Comparison of ENCODE assay signal across 24 cellular contexts in the genomic region with DNA sequence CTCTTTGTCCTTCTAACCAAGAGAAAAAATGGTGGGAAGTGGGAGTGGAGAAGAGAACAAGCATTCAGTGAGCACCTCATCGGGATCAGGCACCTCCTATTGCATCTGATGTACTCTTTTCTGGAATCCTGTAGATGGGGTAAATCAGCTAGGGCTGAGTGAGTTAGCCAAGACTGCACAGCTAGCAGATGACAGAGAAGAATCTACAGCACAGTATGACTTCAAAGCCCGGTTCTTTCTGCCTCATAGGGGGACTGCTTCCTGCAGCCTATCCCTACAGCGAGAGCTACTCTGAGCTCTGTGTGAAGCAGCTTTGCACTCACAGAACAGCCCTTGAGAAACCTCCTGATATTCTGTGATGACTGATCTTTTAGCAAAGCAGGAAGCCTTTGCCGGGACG.
DNase-seq lines count a peak whose midpoint lies in the region; ATAC-seq and TF ChIP-seq lines count a peak whose summit lies in the region.
"Had no signal": no experiment of that assay in that cellular context is flagged by ENCODE, and none has a peak within 500 bp of the region (broad histone marks: within the 10 kb centered on the region; RNA-seq: fewer than 3 reads in every experiment).

No MANE protein-coding gene starts in this region.

- no peak overlapping the region for H3K9ac ChIP-seq in SK-N-SH
- no peak overlapping the region for H3K9ac ChIP-seq in neural progenitor cell

- H3K4me2 ChIP-seq in GM23338 (no peak overlapping the region), SK-N-SH (no peak overlapping the region), neural progenitor cell (no peak overlapping the region)
- H3K4me2 ChIP-seq: A549 had no signal

- H2AFZ ChIP-seq in GM23338 (no peak overlapping the region), SK-N-SH (ENCODE audit: low read depth) (no peak overlapping the region), neural progenitor cell (replicated peaks) (peak overlapping the region; percentile 46)

- H3K27me3 ChIP-seq in GM23338 (ENCODE audit: insufficient read depth) (no peaks in the 10 kb centered on the region), SK-N-SH (ENCODE audit: insufficient read depth) (no peaks in the 10 kb centered on the region), neural progenitor cell (no peaks in the 10 kb centered on the region), ovary (no peaks in the 10 kb centered on the region)

- no peak for TF ChIP-seq EP300 in SK-N-SH (IDR thresholded peaks at IDR 0.05; ENCODE audit: borderline replicate concordance in 1 of 2, low read depth in 1 of 2, low read length in 1 of 2)
- no peak for TF ChIP-seq EP300 in ovary (IDR thresholded peaks at IDR 0.05)

- ATAC-seq in GM23338 = peak; percentile 69
- no peak for ATAC-seq in HG03439 (IDR thresholded peaks at IDR 0.05; ENCODE audit: unreplicated experiment)
- no peak for ATAC-seq in GM21515 (IDR thresholded peaks at IDR 0.05; ENCODE audit: unreplicated experiment)
- ATAC-seq: A549; CD8-positive, alpha-beta T cell; K562 had no signal

- H3K9me3 ChIP-seq in SK-N-SH (no peaks in the 10 kb centered on the region), neural progenitor cell (ENCODE audit: low read depth) (no peaks in the 10 kb centered on the region), ovary (no peaks in the 10 kb centered on the region)
- H3K9me3 ChIP-seq: A549, Caco-2, HAP-1 had no signal

- H4K20me1 ChIP-seq in GM23338 (replicated peaks; ENCODE audit: insufficient read depth) (no peaks in the 10 kb centered on the region), SK-N-SH (ENCODE audit: insufficient read depth) (no peaks in the 10 kb centered on the region), neural progenitor cell (ENCODE audit: low read depth) (no peaks in the 10 kb centered on the region)

- no peaks in the 10 kb centered on the region for H3K27me3 Mint-ChIP-seq in GM23338 (ENCODE audit: insufficient read depth, low read depth, poor library complexity)
- H3K27me3 Mint-ChIP-seq in neural progenitor cell (ENCODE audit: insufficient read depth, low read depth) = peaks cover 2% of the 10 kb centered on the region

- no peak overlapping the region for H3K27ac Mint-ChIP-seq in GM23338
- no peak overlapping the region for H3K27ac Mint-ChIP-seq in neural progenitor cell
- H3K27ac Mint-ChIP-seq: CD8-positive, alpha-beta T cell had no signal

- intact Hi-C loops in head of caudate nucleus (cut with DNase I) (no loop called here), ovary (cut with DNase I) (no loop called here)

- TF ChIP-seq CTCF in GM23338 (conservative IDR thresholded peaks at IDR 0.05; ENCODE audit: low read depth in 2 of 2) = no peak
- TF ChIP-seq CTCF in SK-N-SH (IDR thresholded peaks at IDR 0.05) = no peak
- no peak for TF ChIP-seq CTCF in neural progenitor cell (IDR thresholded peaks at IDR 0.05)
- TF ChIP-seq CTCF in ovary (IDR thresholded peaks at IDR 0.05) = no peak

- TF ChIP-seq POLR2A in ovary (IDR thresholded peaks at IDR 0.05) = no peak

- no peaks in the 10 kb centered on the region for H3F3A ChIP-seq in GM23338 (replicated peaks; ENCODE audit: low read depth)
- H3F3A ChIP-seq in SK-N-SH (replicated peaks; ENCODE audit: insufficient read depth) = no peaks in the 10 kb centered on the region
- H3F3A ChIP-seq in neural progenitor cell (ENCODE audit: low read depth) = no peaks in the 10 kb centered on the region

- H3K36me3 ChIP-seq in GM23338 (ENCODE audit: insufficient read depth) (no peaks in the 10 kb centered on the region), SK-N-SH (replicated peaks in 1 of 2; ENCODE audit: control insufficient read depth in 1 of 2, insufficient read depth in 2 of 2, low read length in 1 of 2) (no peaks in the 10 kb centered on the region), neural progenitor cell (no peaks in the 10 kb centered on the region), ovary (no peaks in the 10 kb centered on the region)
- H3K36me3 ChIP-seq: HAP-1 had no signal

- H3K79me2 ChIP-seq in GM23338 (replicated peaks; ENCODE audit: insufficient read depth) (no peaks in the 10 kb centered on the region), SK-N-SH (ENCODE audit: insufficient read depth) (no peaks in the 10 kb centered on the region), neural progenitor cell (ENCODE audit: low read depth) (no peaks in the 10 kb centered on the region)

- TF ChIP-seq RAD21 in SK-N-SH (IDR thresholded peaks at IDR 0.05; ENCODE audit: low read length) = peak; percentile 45

- H3K27ac ChIP-seq in GM23338 (ENCODE audit: low read depth) (no peak overlapping the region), SK-N-SH (ENCODE audit: low read depth in 2 of 2, low read length in 1 of 2) (peak overlapping the region in 1 of 2 experiments; percentile 60; a peak in 2 of 4 replicates), neural progenitor cell (no peak overlapping the region), ovary (no peak overlapping the region)
- H3K27ac ChIP-seq: A549, C4-2B had no signal

- CTCF ChIA-PET in SK-N-SH (lab: Yijun Ruan, JAX) = interaction anchor here (0.6 to 1.4 kb wide), 5 partner anchors 8 to 505 kb away, joined by 3 to 6 read pairs (median 3); no protein-coding TSS in a partner anchor

- peak; percentile 8 for DNase-seq in GM23338 (ENCODE audit: low spot score)
- DNase-seq in SK-N-SH = no peak
- DNase-seq in head of caudate nucleus = peak in 25 of 42 donors; percentile 4 to 59 (median 17)
- peak; percentile 45 for DNase-seq in neural progenitor cell (ENCODE audit: low spot score)
- no peak for DNase-seq in D341Med (ENCODE audit: low spot score)
- no peak for DNase-seq in ovary
- DNase-seq: Caco-2; CD8-positive, alpha-beta T cell; DMS 273 treated with DMSO at 0.1 percent for 48 hours; DMS79 treated with DMSO at 0.1 percent for 48 hours; Kasumi-1; NCI-H1105 treated with DMSO at 0.1 percent for 48 hours; NCI-H2029; NCI-H446; NCI-H526; NCI-H82; RPMI8226; SHP77 had no signal

- H3K4me1 Mint-ChIP-seq in GM23338 = no peaks in the 10 kb centered on the region
- no peaks in the 10 kb centered on the region for H3K4me1 Mint-ChIP-seq in neural progenitor cell

- H3K36me3 Mint-ChIP-seq in GM23338 (ENCODE audit: low read depth) (no peaks in the 10 kb centered on the region), neural progenitor cell (no peaks in the 10 kb centered on the region)
- H3K36me3 Mint-ChIP-seq: CD8-positive, alpha-beta T cell had no signal

- WGBS in SK-N-SH (ENCODE audit: low lambda C conversion rate) = 68% methylated on average over 5 of the region's 5 CpGs
- WGBS in ovary, 3 donors = 44 to 66% (median 64%) methylated on average over 5 of the region's 5 CpGs

- H3K4me3 ChIP-seq in GM23338 (no peak overlapping the region), SK-N-SH (ENCODE audit: low read depth in 2 of 2, low read length in 1 of 2) (no peak overlapping the region), neural progenitor cell (no peak overlapping the region), ovary (no peak overlapping the region)
- H3K4me3 ChIP-seq: A549, HAP-1, K562 had no signal

- H3K9me2 ChIP-seq in GM23338 (ENCODE audit: insufficient read depth) = no peaks in the 10 kb centered on the region
- no peaks in the 10 kb centered on the region for H3K9me2 ChIP-seq in SK-N-SH

- H3K4me1 ChIP-seq in GM23338 (ENCODE audit: insufficient read depth) = no peaks in the 10 kb centered on the region
- peaks cover 0 to 26% of the 10 kb centered on the region in 2 experiments; a peak in 2 of 4 replicates for H3K4me1 ChIP-seq in SK-N-SH (ENCODE audit: control insufficient read depth in 1 of 2, insufficient read depth in 2 of 2, low read depth in 1 of 2, low read length in 1 of 2)
- no peaks in the 10 kb centered on the region for H3K4me1 ChIP-seq in neural progenitor cell
- no peaks in the 10 kb centered on the region for H3K4me1 ChIP-seq in ovary (ENCODE audit: insufficient read depth)
- H3K4me1 ChIP-seq: A549, Caco-2 had no signal

- no peak overlapping the region for H3K4me3 Mint-ChIP-seq in GM23338
- no peak overlapping the region for H3K4me3 Mint-ChIP-seq in neural progenitor cell
- H3K4me3 Mint-ChIP-seq: CD8-positive, alpha-beta T cell had no signal

- peaks cover 5% of the 10 kb centered on the region; the same call in 2 of the 3 replicates for H3K9me3 Mint-ChIP-seq in GM23338
- no peaks in the 10 kb centered on the region for H3K9me3 Mint-ChIP-seq in neural progenitor cell

- POLR2A ChIA-PET in SK-N-SH (lab: Yijun Ruan, JAX) = no interaction called here

TF ChIP-seq in GM23338, 12 proteins besides CTCF, POLR2A, EP300 and RAD21 (continues in another document):
- no peak for TF ChIP-seq STAT1 (IDR thresholded peaks at IDR 0.05; ENCODE audit: unreplicated experiment)
- no peak for TF ChIP-seq EZH2phosphoT487 (IDR thresholded peaks at IDR 0.05; ENCODE audit: unreplicated experiment)

TF ChIP-seq in SK-N-SH, 30 proteins besides CTCF, POLR2A, EP300 and RAD21:
- TF ChIP-seq, protein P1, sequence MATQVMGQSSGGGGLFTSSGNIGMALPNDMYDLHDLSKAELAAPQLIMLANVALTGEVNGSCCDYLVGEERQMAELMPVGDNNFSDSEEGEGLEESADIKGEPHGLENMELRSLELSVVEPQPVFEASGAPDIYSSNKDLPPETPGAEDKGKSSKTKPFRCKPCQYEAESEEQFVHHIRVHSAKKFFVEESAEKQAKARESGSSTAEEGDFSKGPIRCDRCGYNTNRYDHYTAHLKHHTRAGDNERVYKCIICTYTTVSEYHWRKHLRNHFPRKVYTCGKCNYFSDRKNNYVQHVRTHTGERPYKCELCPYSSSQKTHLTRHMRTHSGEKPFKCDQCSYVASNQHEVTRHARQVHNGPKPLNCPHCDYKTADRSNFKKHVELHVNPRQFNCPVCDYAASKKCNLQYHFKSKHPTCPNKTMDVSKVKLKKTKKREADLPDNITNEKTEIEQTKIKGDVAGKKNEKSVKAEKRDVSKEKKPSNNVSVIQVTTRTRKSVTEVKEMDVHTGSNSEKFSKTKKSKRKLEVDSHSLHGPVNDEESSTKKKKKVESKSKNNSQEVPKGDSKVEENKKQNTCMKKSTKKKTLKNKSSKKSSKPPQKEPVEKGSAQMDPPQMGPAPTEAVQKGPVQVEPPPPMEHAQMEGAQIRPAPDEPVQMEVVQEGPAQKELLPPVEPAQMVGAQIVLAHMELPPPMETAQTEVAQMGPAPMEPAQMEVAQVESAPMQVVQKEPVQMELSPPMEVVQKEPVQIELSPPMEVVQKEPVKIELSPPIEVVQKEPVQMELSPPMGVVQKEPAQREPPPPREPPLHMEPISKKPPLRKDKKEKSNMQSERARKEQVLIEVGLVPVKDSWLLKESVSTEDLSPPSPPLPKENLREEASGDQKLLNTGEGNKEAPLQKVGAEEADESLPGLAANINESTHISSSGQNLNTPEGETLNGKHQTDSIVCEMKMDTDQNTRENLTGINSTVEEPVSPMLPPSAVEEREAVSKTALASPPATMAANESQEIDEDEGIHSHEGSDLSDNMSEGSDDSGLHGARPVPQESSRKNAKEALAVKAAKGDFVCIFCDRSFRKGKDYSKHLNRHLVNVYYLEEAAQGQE (IDR thresholded peaks at IDR 0.05; ENCODE audit: low read depth, low read length) = no peak
- peak; percentile 7; the same call in 1 of the 2 replicates for TF ChIP-seq SMC3 (IDR thresholded peaks at IDR 0.05; ENCODE audit: low read depth, low read length)
TF ChIP-seq in SK-N-SH: peak in this region for 1.

Comparison
In these comparisons a context has a peak if more than half of its experiments do, and no peak if none do; other contexts are left out.
1. DNase-seq: peak in GM23338 (single experiment), head of caudate nucleus (25 of 42) and neural progenitor cell (single experiment); none in SK-N-SH (single experiment), D341Med (single experiment) and ovary (0 of 5).